In the genomic region with DNA sequence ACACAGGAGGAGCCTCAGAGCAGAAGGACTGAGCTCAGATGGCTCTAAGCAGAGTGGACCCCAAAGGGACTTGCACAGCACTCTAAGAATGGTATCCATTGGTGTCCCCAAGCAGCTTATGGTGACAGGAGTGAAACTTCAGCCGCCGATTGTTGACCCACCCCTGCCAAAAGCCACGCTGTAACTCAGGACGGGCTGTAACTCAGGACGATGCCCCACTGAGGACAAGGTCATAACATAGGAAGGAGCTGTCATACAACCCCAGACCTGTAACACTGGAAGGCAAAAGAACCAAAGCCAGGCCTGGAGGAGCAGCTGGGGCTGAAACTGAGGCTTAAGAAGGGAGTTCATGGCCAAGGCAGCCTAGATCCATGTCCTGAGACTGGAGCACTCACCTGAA, we compare ENCODE assay signal across 1 cellular context.
TF ChIP-seq lines count a peak whose summit lies in the region.

No MANE protein-coding gene starts in this region.

TF ChIP-seq in GM12891, 5 proteins besides CTCF, POLR2A, EP300 and RAD21:
- TF ChIP-seq SPI1 (IDR thresholded peaks at IDR 0.05; ENCODE audit: low read depth, low read length) (no peak), TAF1 (IDR thresholded peaks at IDR 0.05; ENCODE audit: low read depth, low read length) (no peak), POLR2AphosphoS5 (IDR thresholded peaks at IDR 0.05; ENCODE audit: low read depth, low read length) (no peak), POU2F2 (IDR thresholded peaks at IDR 0.05; ENCODE audit: low read depth, low read length) (no peak), PAX5 (IDR thresholded peaks at IDR 0.05; ENCODE audit: insufficient read depth, low read length, severe bottlenecking) (no peak)
TF ChIP-seq in GM12891: peak in this region for 0.
